ENCODE assay signal across 21 cellular contexts in the genomic region with DNA sequence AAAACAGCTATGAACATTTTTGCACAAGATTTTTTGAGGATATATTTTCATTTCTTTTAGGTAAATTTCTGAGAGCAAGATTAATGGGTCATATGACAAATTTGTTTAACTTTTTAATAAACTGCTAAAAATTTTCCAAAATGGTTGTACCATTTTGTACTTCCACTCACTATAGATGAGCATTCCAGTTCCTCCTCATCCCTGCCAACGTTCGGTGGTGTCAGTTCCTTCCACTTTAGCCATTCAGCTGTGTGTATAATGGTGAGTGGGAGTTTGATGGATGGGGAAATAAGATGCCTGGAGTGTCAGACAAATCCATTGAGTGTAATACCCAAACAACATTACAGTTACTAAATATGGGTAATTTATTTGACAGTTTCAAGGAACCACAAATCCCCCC.
"Had no signal": no experiment of that assay in that cellular context is flagged by ENCODE, and none has a peak within 500 bp of the region (broad histone marks: within the 10 kb centered on the region; RNA-seq: fewer than 3 reads in every experiment).

No MANE protein-coding gene starts in this region.

- DNase-seq: cortex of kidney; dorsolateral prefrontal cortex; effector CD8-positive, alpha-beta T cell; foreskin fibroblast; kidney; left cardiac atrium; left ventricle myocardium inferior; lower lobe of right lung; natural killer cell; right cardiac atrium; stimulated activated CD4-positive, alpha-beta T cell treated with anti-CD3 and anti-CD28 coated beads, Interleukin-4, amount 100 ng/mL, for 1 hour; stimulated activated CD8-positive, alpha-beta memory T cell treated with anti-CD3 and anti-CD28 coated beads, Interleukin-4, amount 100 ng/mL, for 48 hours had no signal

- H3K4me1 ChIP-seq: esophagus muscularis mucosa, lower lobe of right lung, tibial nerve had no signal

- FAIRE-seq: kidney had no signal

- H3K36me3 ChIP-seq: lower lobe of right lung had no signal

- H3K9me3 Mint-ChIP-seq: memory B cell; stimulated activated effector memory CD8-positive, alpha-beta T cell treated with anti-CD3 and anti-CD28 coated beads, Interleukin-12 subunit alpha, Interleukin-12 subunit beta, amount 100 ng/mL, for 72 hours; stimulated activated naive CD8-positive, alpha-beta T cell treated with anti-CD3 and anti-CD28 coated beads, Interleukin-15, Interleukin-2, amounts not matched to agents 100 ng/mL and 50 ng/mL, for 24 hours had no signal

- H3K36me3 Mint-ChIP-seq: natural killer cell had no signal

- H3K27ac ChIP-seq: dorsolateral prefrontal cortex, esophagus muscularis mucosa, left ventricle myocardium inferior, lower lobe of right lung, tibial nerve had no signal

- H3K27me3 ChIP-seq: dorsolateral prefrontal cortex, esophagus muscularis mucosa, tibial nerve had no signal

- H3K4me3 ChIP-seq: dorsolateral prefrontal cortex, esophagus muscularis mucosa, left ventricle myocardium inferior, lower lobe of right lung, smooth muscle cell, tibial nerve had no signal

- ATAC-seq: left cardiac atrium; lower lobe of right lung; natural killer cell; right cardiac atrium; stimulated activated effector memory CD8-positive, alpha-beta T cell treated with anti-CD3 and anti-CD28 coated beads, Interleukin-12 subunit alpha, Interleukin-12 subunit beta, amount 100 ng/mL, for 72 hours had no signal

- H3K4me1 Mint-ChIP-seq: mesothelial cell of epicardium had no signal

- H3K27me3 Mint-ChIP-seq: memory B cell; progenitor cell of endocrine pancreas; stimulated activated naive CD8-positive, alpha-beta T cell treated with anti-CD3 and anti-CD28 coated beads, Interleukin-15, Interleukin-2, amounts not matched to agents 100 ng/mL and 50 ng/mL, for 24 hours had no signal

- H3K4me3 Mint-ChIP-seq: memory B cell; mesothelial cell of epicardium; natural killer cell; neural crest cell; stimulated activated effector memory CD8-positive, alpha-beta T cell treated with anti-CD3 and anti-CD28 coated beads, Interleukin-12 subunit alpha, Interleukin-12 subunit beta, amount 100 ng/mL, for 72 hours; stimulated activated naive CD8-positive, alpha-beta T cell treated with anti-CD3 and anti-CD28 coated beads, Interleukin-15, Interleukin-2, amounts not matched to agents 100 ng/mL and 50 ng/mL, for 24 hours had no signal

- H3K27ac Mint-ChIP-seq: memory B cell; mesothelial cell of epicardium; progenitor cell of endocrine pancreas; stimulated activated naive CD8-positive, alpha-beta T cell treated with anti-CD3 and anti-CD28 coated beads, Interleukin-15, Interleukin-2, amounts not matched to agents 100 ng/mL and 50 ng/mL, for 24 hours had no signal

- H3K4me2 ChIP-seq: smooth muscle cell had no signal
